Comparison of ENCODE assay signal across 15 cellular contexts in genomic region chr10:70499829-70500167, GRCh38. TPM values are rescaled to one million over a fixed set of nuclear protein-coding genes. Genes with fewer than 3 reads are reported as not detected.
DNase-seq lines count a peak whose midpoint lies in the region; ATAC-seq and TF ChIP-seq lines count a peak whose summit lies in the region.
"Had no signal": no experiment of that assay in that cellular context is flagged by ENCODE, and none has a peak within 500 bp of the region (broad histone marks: within the 10 kb centered on the region; RNA-seq: fewer than 3 reads in every experiment).

No MANE protein-coding gene starts in this region.

- H3K4me2 ChIP-seq in parathyroid adenoma (ENCODE audit: low read length) = no peak overlapping the region

- no peak for TF ChIP-seq CTCF in GM12865 (IDR thresholded peaks at IDR 0.05; ENCODE audit: insufficient read depth, low read depth, low read length, missing control alignments)
- TF ChIP-seq CTCF in parathyroid adenoma (IDR thresholded peaks at IDR 0.05) = no peak
- no peak for TF ChIP-seq CTCF in foreskin fibroblast (IDR thresholded peaks at IDR 0.05; ENCODE audit: low read depth, low read length)
- no peak for TF ChIP-seq CTCF in mesothelial cell of epicardium (IDR thresholded peaks at IDR 0.05; ENCODE audit: unreplicated experiment)

- 89% methylated on average over 4 of the region's 4 CpGs for WGBS in HUES64

- no peaks in the 10 kb centered on the region for H3K36me3 Mint-ChIP-seq in mesothelial cell of epicardium

- no peak overlapping the region for H3K27ac Mint-ChIP-seq in mesothelial cell of epicardium

- H3K4me1 ChIP-seq in HUES64 (ENCODE audit: insufficient read depth, low read length) (peaks cover under 1% of the 10 kb centered on the region; the same call in 1 of the 2 replicates), parathyroid adenoma (no peaks in the 10 kb centered on the region)

- H3K27me3 ChIP-seq in HUES64 (ENCODE audit: insufficient read depth, low read length) (no peaks in the 10 kb centered on the region), parathyroid adenoma (ENCODE audit: control insufficient read depth, insufficient read depth, low read length) (no peaks in the 10 kb centered on the region)

- H3K4me3 ChIP-seq in GM12865 (ENCODE audit: low read depth, low read length) = no peak overlapping the region
- no peak overlapping the region for H3K4me3 ChIP-seq in HUES64 (ENCODE audit: low read length)
- no peak overlapping the region for H3K4me3 ChIP-seq in parathyroid adenoma (ENCODE audit: low read depth, low read length)
- no peak overlapping the region for H3K4me3 ChIP-seq in foreskin fibroblast (ENCODE audit: low read depth in 1 of 2, low read length in 2 of 2)

- DNase-seq in GM12865 (ENCODE audit: low read depth) = peak; percentile 39
- peak; percentile 32 for DNase-seq in dermis blood vessel endothelial cell
- no peak for DNase-seq in stimulated activated CD4-positive, alpha-beta T cell treated with anti-CD3 and anti-CD28 coated beads, Interleukin-2, amount 100 ng/mL, for 24 hours
- DNase-seq in foreskin fibroblast = no peak
- DNase-seq in mesothelial cell of epicardium (ENCODE audit: low spot score in 2 of 2, unreplicated experiment in 2 of 2) = no peak
- DNase-seq: KG1, kidney glomerular epithelial cell, NCI-H187 treated with DMSO at 0.1 percent for 48 hours, WERI-Rb-1 had no signal

- H3K9me3 Mint-ChIP-seq in mesothelial cell of epicardium = no peaks in the 10 kb centered on the region

- H3K9ac ChIP-seq in HUES64 (ENCODE audit: low read depth, low read length) (no peak overlapping the region), parathyroid adenoma (no peak overlapping the region)

- no peaks in the 10 kb centered on the region for H3K79me2 ChIP-seq in parathyroid adenoma

- H3K36me3 ChIP-seq in HUES64 (ENCODE audit: insufficient read depth, low read length) (no peaks in the 10 kb centered on the region), parathyroid adenoma (ENCODE audit: control insufficient read depth, insufficient read depth, low read length) (no peaks in the 10 kb centered on the region)
- H3K36me3 ChIP-seq: WERI-Rb-1 had no signal

- ATAC-seq in GM21737 (IDR thresholded peaks at IDR 0.05; ENCODE audit: unreplicated experiment) = no peak
- ATAC-seq: SK-N-SH treated with all-trans-retinoic acid at 6 μM for 48 hours had no signal

- no peak overlapping the region for H3K4me3 Mint-ChIP-seq in mesothelial cell of epicardium

- H2AFZ ChIP-seq in parathyroid adenoma = no peak overlapping the region

- no peaks in the 10 kb centered on the region for H3K9me3 ChIP-seq in HUES64 (ENCODE audit: insufficient read depth, low read depth, low read length)
- H3K9me3 ChIP-seq in parathyroid adenoma (ENCODE audit: control insufficient read depth, low read length) = no peaks in the 10 kb centered on the region

- H3K27me3 Mint-ChIP-seq in mesothelial cell of epicardium (ENCODE audit: low read depth) = no peaks in the 10 kb centered on the region

- H3K27ac ChIP-seq in HUES64 (ENCODE audit: low read depth, low read length) (0 out of 2 replicates have a peak overlapping the region, but pooled peaks have one; percentile 27), parathyroid adenoma (peak overlapping the region; percentile 43)
- H3K27ac ChIP-seq: WERI-Rb-1 had no signal

- H3K4me1 Mint-ChIP-seq in mesothelial cell of epicardium = peaks cover 21% of the 10 kb centered on the region

RNA-seq across cellular contexts. Expression of gene PALD1, which starts 21.2 kb away (rescaled TPM):
- 15.2 TPM for polyA plus RNA-seq in HUES64 (2013, experiment 1 of 2)
- polyA plus RNA-seq in HUES64 (2013, experiment 2 of 2) = 16.1 TPM
- total RNA-seq in dermis blood vessel endothelial cell = 248 and 276 TPM in 2 replicates
- total RNA-seq in mesothelial cell of epicardium = 4.9 to 5.6 TPM (median 4.9 TPM) in 3 replicates
- total RNA-seq: fibroblast of villous mesenchyme had no signal

RNA-seq across cellular contexts. Expression of gene NODAL, which starts 58.3 kb away (rescaled TPM):
- 34.6 TPM for polyA plus RNA-seq in HUES64 (2013, experiment 1 of 2)
- polyA plus RNA-seq in HUES64 (2013, experiment 2 of 2) = 31.5 TPM
- not detected in 2 replicates for total RNA-seq in dermis blood vessel endothelial cell
- total RNA-seq in mesothelial cell of epicardium = not detected in 3 replicates
- total RNA-seq: dermis microvascular lymphatic vessel endothelial cell, fibroblast of villous mesenchyme had no signal

Comparison
In these comparisons a context has a peak if more than half of its experiments do, and no peak if none do; other contexts are left out.
1. DNase-seq: peak in GM12865 (single experiment) and dermis blood vessel endothelial cell (single experiment); none in stimulated activated CD4-positive, alpha-beta T cell treated with anti-CD3 and anti-CD28 coated beads, Interleukin-2, amount 100 ng/mL, for 24 hours (0 of 2), foreskin fibroblast (0 of 2) and mesothelial cell of epicardium (0 of 2).
2. RNA of gene PALD1, which starts 21.2 kb away (total RNA-seq): 248 to 276 TPM in dermis blood vessel endothelial cell; 4.9 to 5.6 TPM in mesothelial cell of epicardium; every median in the first group is over 10 times any median in the second.